28 cellular contexts compared by ENCODE assay signal in genomic region chr18:49175071-49175470, GRCh38.
"Had no signal": no experiment of that assay in that cellular context is flagged by ENCODE, and none has a peak within 500 bp of the region (broad histone marks: within the 10 kb centered on the region; RNA-seq: fewer than 3 reads in every experiment).

No MANE protein-coding gene starts in this region.

- H3K27me3 ChIP-seq: brain microvascular endothelial cell, esophagus muscularis mucosa, gastroesophageal sphincter, pancreas, upper lobe of left lung had no signal

- H3K4me3 ChIP-seq: esophagus muscularis mucosa, gastroesophageal sphincter, pancreas, prostate gland, skin epidermis, upper lobe of left lung had no signal

- H3K9me3 ChIP-seq: esophagus muscularis mucosa, gastroesophageal sphincter, pancreas, prostate gland, upper lobe of left lung had no signal

- H3K4me1 ChIP-seq: prostate gland had no signal

- DNase-seq: activated CD4-positive, alpha-beta memory T cell treated with anti-CD3 and anti-CD28 coated beads, Interleukin-2, amount 10 ng/mL, durations not matched to agents 7 days and 5 days; activated CD4-positive, alpha-beta T cell treated with anti-CD3 and anti-CD28 coated beads for 1 hour; activated CD4-positive, alpha-beta T cell treated with anti-CD3 and anti-CD28 coated beads, Interleukin-2, amount 10 ng/mL, durations not matched to agents 7 days and 5 days; activated CD8-positive, alpha-beta memory T cell treated with anti-CD3 and anti-CD28 coated beads, Interleukin-2, amount 50 U/mL, for 48 hours; activated gamma-delta T cell; activated naive CD4-positive, alpha-beta T cell treated with anti-CD3 and anti-CD28 coated beads, Interleukin-2, amount 10 ng/mL, durations not matched to agents 7 days and 5 days; activated naive CD8-positive, alpha-beta T cell treated with anti-CD3 and anti-CD28 coated beads, Interleukin-2, amount 10 ng/mL, durations not matched to agents 7 days and 5 days; activated T-cell treated with anti-CD3 and anti-CD28 coated beads, Interleukin-2, amount 50 U/mL, for 24 hours; amniotic stem cell; brain microvascular endothelial cell; central memory CD4-positive, alpha-beta T cell; head of caudate nucleus; hippocampal formation; immature natural killer cell; midbrain; naive thymus-derived CD4-positive, alpha-beta T cell; pancreas; retina; stimulated activated CD4-positive, alpha-beta T cell treated with anti-CD3 and anti-CD28 coated beads, Interleukin-4, amount 100 ng/mL, for 24 hours; stimulated activated naive CD8-positive, alpha-beta T cell treated with anti-CD3 and anti-CD28 coated beads, Interleukin-15, amount 100 ng/mL, for 72 hours; substantia nigra; T-helper 17 cell; T1000; upper lobe of left lung had no signal

- H3K36me3 ChIP-seq: brain microvascular endothelial cell, esophagus muscularis mucosa, gastroesophageal sphincter, pancreas, prostate gland, upper lobe of left lung had no signal

- H3K27ac ChIP-seq: brain microvascular endothelial cell, esophagus muscularis mucosa, gastroesophageal sphincter, prostate gland, skin epidermis, upper lobe of left lung had no signal
